ENCODE assay signal across 22 cellular contexts in the genomic region with DNA sequence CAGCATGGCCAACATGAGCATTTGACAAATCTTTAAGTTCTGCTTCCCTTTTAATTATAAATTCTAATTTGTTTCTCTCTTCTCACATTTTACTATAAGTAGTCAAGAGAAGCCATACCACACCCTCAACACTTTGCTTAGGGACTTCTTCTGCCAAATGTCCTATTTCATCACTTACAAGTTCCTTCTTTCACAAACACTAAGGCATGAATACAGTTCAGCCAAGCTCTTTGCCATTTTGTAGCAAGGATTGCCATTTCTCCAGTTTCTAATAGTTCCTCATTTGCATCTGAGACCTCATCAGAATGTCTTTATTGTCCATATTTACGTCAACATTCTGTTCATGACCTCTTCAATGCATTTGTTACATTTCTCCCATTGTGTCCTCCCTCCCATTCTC. TPM values are rescaled to one million over a fixed set of nuclear protein-coding genes. Genes with fewer than 3 reads are reported as not detected.
"Had no signal": no experiment of that assay in that cellular context is flagged by ENCODE, and none has a peak within 500 bp of the region (broad histone marks: within the 10 kb centered on the region; RNA-seq: fewer than 3 reads in every experiment).

No MANE protein-coding gene starts in this region.

- H3K4me3 ChIP-seq: body of pancreas, cardiac muscle cell, pancreas, right lobe of liver, skin epidermis, tibial artery had no signal

- H3K27me3 ChIP-seq: body of pancreas, cardiac muscle cell, pancreas, right lobe of liver, tibial artery had no signal

- H3K36me3 ChIP-seq: cardiac muscle cell, pancreas, right lobe of liver, tibial artery had no signal

- H3K36me3 Mint-ChIP-seq: activated naive CD4-positive, alpha-beta T cell treated with anti-CD3 and anti-CD28 coated beads, Interleukin-2, amount 50 U/mL, for 24 hours; memory B cell; stimulated activated effector memory CD8-positive, alpha-beta T cell treated with anti-CD3 and anti-CD28 coated beads, Interleukin-12 subunit alpha, Interleukin-12 subunit beta, amount 100 ng/mL, for 72 hours had no signal

- H3K27me3 Mint-ChIP-seq: activated naive CD4-positive, alpha-beta T cell treated with anti-CD3 and anti-CD28 coated beads, Interleukin-2, amount 50 U/mL, for 24 hours; stimulated activated naive CD8-positive, alpha-beta T cell treated with anti-CD3 and anti-CD28 coated beads, Interleukin-15, amount 100 ng/mL, for 72 hours had no signal

- ATAC-seq: body of pancreas; left colon; pancreas; stimulated activated effector memory CD8-positive, alpha-beta T cell treated with anti-CD3 and anti-CD28 coated beads, Interleukin-12 subunit alpha, Interleukin-12 subunit beta, amount 100 ng/mL, for 72 hours; stimulated activated naive CD8-positive, alpha-beta T cell treated with anti-CD3 and anti-CD28 coated beads, Interleukin-15, amount 100 ng/mL, for 72 hours had no signal

- H3K27ac Mint-ChIP-seq: activated naive CD4-positive, alpha-beta T cell treated with anti-CD3 and anti-CD28 coated beads, Interleukin-2, amount 50 U/mL, for 24 hours; memory B cell; nephron; stimulated activated effector memory CD8-positive, alpha-beta T cell treated with anti-CD3 and anti-CD28 coated beads, Interleukin-12 subunit alpha, Interleukin-12 subunit beta, amount 100 ng/mL, for 72 hours; stimulated activated naive CD8-positive, alpha-beta T cell treated with anti-CD3 and anti-CD28 coated beads, Interleukin-15, amount 100 ng/mL, for 72 hours had no signal

- DNase-seq: activated CD4-positive, alpha-beta T cell treated with anti-CD3 and anti-CD28 coated beads for 1 hour; activated CD4-positive, alpha-beta T cell treated with anti-CD3 and anti-CD28 coated beads, Interleukin-2, amount 50 U/mL, for 1 hour; activated gamma-delta T cell treated with Interleukin-2 at 50 U/mL for 16 hours; activated T-cell treated with anti-CD3 and anti-CD28 coated beads, Interleukin-2, amount 50 U/mL, for 1 hour; anterior cingulate cortex; body of pancreas; foreskin fibroblast; left colon; pancreas; right lobe of liver; stimulated activated CD4-positive, alpha-beta T cell treated with anti-CD3 and anti-CD28 coated beads, Interleukin-2, amount 100 ng/mL, for 24 hours; stimulated activated naive CD8-positive, alpha-beta T cell treated with anti-CD3 and anti-CD28 coated beads, Interleukin-15, amount 100 ng/mL, for 72 hours; tibial artery had no signal

- H3K4me1 Mint-ChIP-seq: activated naive CD4-positive, alpha-beta T cell treated with anti-CD3 and anti-CD28 coated beads, Interleukin-2, amount 50 U/mL, for 24 hours; memory B cell; nephron; stimulated activated effector memory CD8-positive, alpha-beta T cell treated with anti-CD3 and anti-CD28 coated beads, Interleukin-12 subunit alpha, Interleukin-12 subunit beta, amount 100 ng/mL, for 72 hours; stimulated activated naive CD8-positive, alpha-beta T cell treated with anti-CD3 and anti-CD28 coated beads, Interleukin-15, amount 100 ng/mL, for 72 hours had no signal

- H3K27ac ChIP-seq: body of pancreas, cardiac muscle cell, pancreas, right lobe of liver, skin epidermis, tibial artery had no signal

- H3K9me3 Mint-ChIP-seq: activated naive CD4-positive, alpha-beta T cell treated with anti-CD3 and anti-CD28 coated beads, Interleukin-2, amount 50 U/mL, for 24 hours; memory B cell; nephron; stimulated activated effector memory CD8-positive, alpha-beta T cell treated with anti-CD3 and anti-CD28 coated beads, Interleukin-12 subunit alpha, Interleukin-12 subunit beta, amount 100 ng/mL, for 72 hours; stimulated activated naive CD8-positive, alpha-beta T cell treated with anti-CD3 and anti-CD28 coated beads, Interleukin-15, amount 100 ng/mL, for 72 hours had no signal

- FAIRE-seq: keratinocyte, pancreas had no signal

- H3K9me3 ChIP-seq: body of pancreas, pancreas, right lobe of liver, tibial artery had no signal

- H3K4me3 Mint-ChIP-seq: activated naive CD4-positive, alpha-beta T cell treated with anti-CD3 and anti-CD28 coated beads, Interleukin-2, amount 50 U/mL, for 24 hours; memory B cell; nephron; stimulated activated effector memory CD8-positive, alpha-beta T cell treated with anti-CD3 and anti-CD28 coated beads, Interleukin-12 subunit alpha, Interleukin-12 subunit beta, amount 100 ng/mL, for 72 hours; stimulated activated naive CD8-positive, alpha-beta T cell treated with anti-CD3 and anti-CD28 coated beads, Interleukin-15, amount 100 ng/mL, for 72 hours had no signal

- H3K4me1 ChIP-seq: body of pancreas, pancreas, right lobe of liver, tibial artery had no signal

RNA-seq across cellular contexts. Expression of gene SLC22A14, which starts 29.4 kb away (rescaled TPM):
- total RNA-seq: body of pancreas, epithelial cell of proximal tubule, left colon had no signal

RNA-seq across cellular contexts. Expression of gene SLC22A13, which starts 45.9 kb away (rescaled TPM):
- total RNA-seq: epithelial cell of proximal tubule, glomerular endothelial cell had no signal
